Comparison of ENCODE assay signal across 29 cellular contexts in the genomic region with DNA sequence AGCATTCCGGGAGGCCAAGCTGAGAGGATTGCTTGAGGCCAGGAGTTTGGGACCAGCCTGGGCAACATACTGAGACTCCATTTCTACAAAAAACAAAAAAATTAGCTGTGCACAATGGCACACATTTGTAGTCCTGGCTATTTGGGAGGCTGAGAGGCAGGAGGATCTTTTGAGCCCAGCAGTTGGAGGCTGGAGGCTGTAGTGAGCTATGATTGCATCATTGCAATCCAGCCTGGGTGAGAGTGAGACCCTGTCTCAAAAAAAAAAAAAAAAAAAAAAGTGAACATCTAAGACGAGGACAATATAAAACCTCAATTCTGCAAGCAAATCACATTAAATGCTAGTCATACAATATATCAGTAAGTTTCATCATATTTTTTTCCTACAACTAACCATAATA.
"Had no signal": no experiment of that assay in that cellular context is flagged by ENCODE, and none has a peak within 500 bp of the region (broad histone marks: within the 10 kb centered on the region; RNA-seq: fewer than 3 reads in every experiment).

No MANE protein-coding gene starts in this region.

- H3K36me3 ChIP-seq: colonic mucosa, esophagus muscularis mucosa, esophagus squamous epithelium, gastrocnemius medialis, gastroesophageal sphincter had no signal

- ATAC-seq: effector memory CD8-positive, alpha-beta T cell; esophagus mucosa; foreskin keratinocyte; gastrocnemius medialis; gastroesophageal sphincter; heart left ventricle; heart right ventricle had no signal

- H3K27ac ChIP-seq: colonic mucosa, coronary artery, dorsolateral prefrontal cortex, epithelial cell of prostate, esophagus muscularis mucosa, esophagus squamous epithelium, foreskin keratinocyte, gastrocnemius medialis, gastroesophageal sphincter, heart left ventricle, heart right ventricle had no signal

- H3K27me3 Mint-ChIP-seq: dendritic cell treated with granulocyte-macrophage colony-stimulating factor and Interleukin-4, amounts not matched to agents 40 ng/mL and 50 ng/mL, for 4 days; effector memory CD8-positive, alpha-beta T cell had no signal

- DNase-seq: colonic mucosa; cortex of kidney; dermis blood vessel endothelial cell; dorsolateral prefrontal cortex; effector CD4-positive, alpha-beta T cell; effector CD8-positive, alpha-beta T cell; effector memory CD4-positive, alpha-beta T cell; effector memory CD8-positive, alpha-beta T cell; endodermal cell; erythroblast; esophagus squamous epithelium; foreskin fibroblast; foreskin keratinocyte; foreskin melanocyte; gastrocnemius medialis; glutamatergic neuron; head of caudate nucleus; heart left ventricle; heart right ventricle had no signal

- H3K9me3 ChIP-seq: colonic mucosa, esophagus muscularis mucosa, esophagus squamous epithelium, gastrocnemius medialis, gastroesophageal sphincter, heart left ventricle, heart right ventricle had no signal

- H3K4me3 ChIP-seq: colonic mucosa, coronary artery, dorsolateral prefrontal cortex, esophagus muscularis mucosa, esophagus squamous epithelium, gastrocnemius medialis, gastroesophageal sphincter, heart left ventricle, heart right ventricle had no signal

- H3K9me3 Mint-ChIP-seq: dendritic cell treated with granulocyte-macrophage colony-stimulating factor and Interleukin-4, amounts not matched to agents 40 ng/mL and 50 ng/mL, for 4 days; effector memory CD8-positive, alpha-beta T cell; endodermal cell had no signal

- H3K4me3 Mint-ChIP-seq: dendritic cell treated with granulocyte-macrophage colony-stimulating factor and Interleukin-4, amounts not matched to agents 40 ng/mL and 50 ng/mL, for 4 days; effector memory CD8-positive, alpha-beta T cell; endodermal cell had no signal

- H3K27me3 ChIP-seq: colonic mucosa, dorsolateral prefrontal cortex, esophagus muscularis mucosa, esophagus squamous epithelium, foreskin keratinocyte, gastrocnemius medialis, gastroesophageal sphincter, heart left ventricle, heart right ventricle had no signal

- FAIRE-seq: colon, endometrium, endothelial cell of umbilical vein, frontal cortex had no signal

- H3K27ac Mint-ChIP-seq: dendritic cell treated with granulocyte-macrophage colony-stimulating factor and Interleukin-4, amounts not matched to agents 40 ng/mL and 50 ng/mL, for 4 days; effector memory CD8-positive, alpha-beta T cell; endodermal cell had no signal
